ENCODE assay signal across 8 cellular contexts in the genomic region with DNA sequence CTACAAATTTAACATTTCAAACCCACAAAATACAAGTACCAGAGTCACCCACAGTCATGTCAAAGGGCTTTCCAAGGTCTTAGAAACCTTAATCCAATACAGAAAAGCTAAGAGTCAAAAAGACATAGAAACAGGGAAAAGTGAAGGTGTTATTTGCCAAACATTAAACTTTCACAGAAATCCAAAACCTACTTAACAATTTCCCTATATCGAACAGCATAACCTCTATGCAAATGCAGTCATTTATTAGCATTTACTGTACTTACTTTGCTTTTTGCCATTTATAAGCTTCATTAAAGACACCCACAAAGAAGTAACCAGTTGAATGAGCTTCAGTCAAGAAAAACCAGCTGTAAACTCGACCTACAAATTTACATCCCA. TPM values are rescaled to one million over a fixed set of nuclear protein-coding genes. Genes with fewer than 3 reads are reported as not detected.
DNase-seq lines count a peak whose midpoint lies in the region; ATAC-seq and TF ChIP-seq lines count a peak whose summit lies in the region.

No MANE protein-coding gene starts in this region.

- peak overlapping the region; percentile 36; the same call in 1 of the 2 replicates for H3K9ac ChIP-seq in SK-N-SH

- POLR2A ChIA-PET in SK-N-SH (lab: Yijun Ruan, JAX) = interaction anchor here (0.6 to 1.6 kb wide), 7 partner anchors 8 to 241 kb away, joined by 3 to 7 read pairs (median 4); partner anchors contain the start of gene KIF20B

- TF ChIP-seq CTCF in SK-N-SH (IDR thresholded peaks at IDR 0.05) = no peak
- TF ChIP-seq CTCF in brain microvascular endothelial cell (IDR thresholded peaks at IDR 0.05; ENCODE audit: low read depth, low read length, missing control alignments) = no peak
- TF ChIP-seq CTCF in lower lobe of right lung (IDR thresholded peaks at IDR 0.05) = no peak
- TF ChIP-seq CTCF in upper lobe of right lung (IDR thresholded peaks at IDR 0.05) = no peak

- peak overlapping the region; percentile 95 for H2AFZ ChIP-seq in SK-N-SH (ENCODE audit: low read depth)

- no peak for ATAC-seq in SK-N-SH treated with all-trans-retinoic acid at 6 μM for 48 hours
- no peak for ATAC-seq in lower lobe of right lung
- ATAC-seq in upper lobe of right lung = no peak
- ATAC-seq in GM21825 (IDR thresholded peaks at IDR 0.05; ENCODE audit: unreplicated experiment) = no peak
- ATAC-seq in HG02938 (IDR thresholded peaks at IDR 0.05; ENCODE audit: unreplicated experiment) = no peak

- peaks cover 5% of the 10 kb centered on the region for H3F3A ChIP-seq in SK-N-SH (replicated peaks; ENCODE audit: insufficient read depth)

- CTCF ChIA-PET in SK-N-SH (lab: Yijun Ruan, JAX) = interaction anchor here (1.2 to 1.8 kb wide), 3 partner anchors 48 to 79 kb away, joined by 3 to 5 read pairs (median 4); no protein-coding TSS in a partner anchor

- H3K4me3 ChIP-seq in SK-N-SH (ENCODE audit: low read depth in 2 of 2, low read length in 1 of 2) (peak overlapping the region; percentile 75 to 88), brain microvascular endothelial cell (ENCODE audit: low read depth, low read length) (peak overlapping the region; percentile 78), lower lobe of right lung (peak overlapping the region; percentile 86), upper lobe of right lung (peak overlapping the region; percentile 87)

- H3K36me3 ChIP-seq in SK-N-SH (replicated peaks in 1 of 2; ENCODE audit: control insufficient read depth in 1 of 2, insufficient read depth in 2 of 2, low read length in 1 of 2) (peaks cover 0 to 7% of the 10 kb centered on the region in 2 experiments), brain microvascular endothelial cell (replicated peaks) (no peaks in the 10 kb centered on the region), lower lobe of right lung (no peaks in the 10 kb centered on the region), upper lobe of right lung (no peaks in the 10 kb centered on the region)

- peak overlapping the region; percentile 36 to 53; a peak in 2 of 4 replicates for H3K27ac ChIP-seq in SK-N-SH (ENCODE audit: low read depth in 2 of 2, low read length in 1 of 2)
- H3K27ac ChIP-seq in brain microvascular endothelial cell = no peak overlapping the region
- H3K27ac ChIP-seq in lower lobe of right lung = no peak overlapping the region
- H3K27ac ChIP-seq in upper lobe of right lung = no peak overlapping the region

- H4K20me1 ChIP-seq in SK-N-SH (ENCODE audit: insufficient read depth) = 0 out of 2 replicates have a peak, but pooled peaks cover 5% of the 10 kb centered on the region

- DNase-seq in SK-N-SH (no peak), brain microvascular endothelial cell (no peak), lower lobe of right lung (no peak), upper lobe of right lung (no peak), cerebellar cortex (ENCODE audit: low spot score) (no peak)

- H3K27me3 ChIP-seq in SK-N-SH (ENCODE audit: insufficient read depth) = no peaks in the 10 kb centered on the region
- H3K27me3 ChIP-seq in brain microvascular endothelial cell (replicated peaks) = no peaks in the 10 kb centered on the region
- no peaks in the 10 kb centered on the region for H3K27me3 ChIP-seq in lower lobe of right lung (ENCODE audit: low read depth)
- H3K27me3 ChIP-seq in upper lobe of right lung = no peaks in the 10 kb centered on the region

- in situ Hi-C loops in brain microvascular endothelial cell (cut with HindIII; ENCODE audit: low pct_ligation_motif_present, low sequenced_read_pairs) = no loop called here

- intact Hi-C loops in lower lobe of right lung (cut with DNase I) = no loop called here
- intact Hi-C loops in upper lobe of right lung (cut with DNase I) = no loop called here

- peaks cover 45% of the 10 kb centered on the region for H3K79me2 ChIP-seq in SK-N-SH (ENCODE audit: insufficient read depth)

- no peaks in the 10 kb centered on the region for H3K9me2 ChIP-seq in SK-N-SH

- H3K4me2 ChIP-seq in SK-N-SH = peak overlapping the region; percentile 95

- peaks cover 16 to 24% of the 10 kb centered on the region in 2 experiments; a peak in 3 of 4 replicates for H3K4me1 ChIP-seq in SK-N-SH (ENCODE audit: control insufficient read depth in 1 of 2, insufficient read depth in 2 of 2, low read depth in 1 of 2, low read length in 1 of 2)
- peaks cover 24% of the 10 kb centered on the region for H3K4me1 ChIP-seq in lower lobe of right lung
- peaks cover 7% of the 10 kb centered on the region for H3K4me1 ChIP-seq in upper lobe of right lung

- no peak for TF ChIP-seq RAD21 in SK-N-SH (IDR thresholded peaks at IDR 0.05; ENCODE audit: low read length)

- WGBS in SK-N-SH (ENCODE audit: low lambda C conversion rate) = 0% methylated on average over 2 of the region's 2 CpGs

- TF ChIP-seq EP300 in SK-N-SH (IDR thresholded peaks at IDR 0.05; ENCODE audit: borderline replicate concordance in 1 of 2, low read depth in 1 of 2, low read length in 1 of 2) = no peak

- H3K9me3 ChIP-seq in SK-N-SH = no peaks in the 10 kb centered on the region
- no peaks in the 10 kb centered on the region for H3K9me3 ChIP-seq in lower lobe of right lung
- no peaks in the 10 kb centered on the region for H3K9me3 ChIP-seq in upper lobe of right lung

TF ChIP-seq in SK-N-SH, 30 proteins besides CTCF, POLR2A, EP300 and RAD21 (continues in another document):
- TF ChIP-seq RFX5 (IDR thresholded peaks at IDR 0.05; ENCODE audit: low read length) (no peak), ZBTB33 (IDR thresholded peaks at IDR 0.05; ENCODE audit: borderline replicate concordance, low read depth) (no peak)
- TF ChIP-seq, protein P1, sequence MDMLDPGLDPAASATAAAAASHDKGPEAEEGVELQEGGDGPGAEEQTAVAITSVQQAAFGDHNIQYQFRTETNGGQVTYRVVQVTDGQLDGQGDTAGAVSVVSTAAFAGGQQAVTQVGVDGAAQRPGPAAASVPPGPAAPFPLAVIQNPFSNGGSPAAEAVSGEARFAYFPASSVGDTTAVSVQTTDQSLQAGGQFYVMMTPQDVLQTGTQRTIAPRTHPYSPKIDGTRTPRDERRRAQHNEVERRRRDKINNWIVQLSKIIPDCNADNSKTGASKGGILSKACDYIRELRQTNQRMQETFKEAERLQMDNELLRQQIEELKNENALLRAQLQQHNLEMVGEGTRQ (IDR thresholded peaks at IDR 0.05; ENCODE audit: borderline replicate concordance, low read depth, low read length) = no peak

TF ChIP-seq in SK-N-SH treated with all-trans-retinoic acid at 6 μM for 48 hours, 23 proteins besides CTCF, POLR2A, EP300 and RAD21 (continues in another document):
- TF ChIP-seq TSHZ2 (CRISPR knock-in tag; IDR thresholded peaks at IDR 0.05) (no peak), ESRRG (CRISPR knock-in tag; IDR thresholded peaks at IDR 0.05) (no peak), TCF4 (CRISPR knock-in tag; IDR thresholded peaks at IDR 0.05; ENCODE audit: borderline replicate concordance) (no peak), ARNTL (CRISPR knock-in tag; IDR thresholded peaks at IDR 0.05; ENCODE audit: borderline replicate concordance, low read depth) (no peak), TOX (CRISPR knock-in tag; IDR thresholded peaks at IDR 0.05; ENCODE audit: borderline replicate concordance) (no peak), SNAI2 (CRISPR knock-in tag; IDR thresholded peaks at IDR 0.05) (no peak), CSRNP3 (CRISPR knock-in tag; IDR thresholded peaks at IDR 0.05) (no peak), ZFP3 (CRISPR knock-in tag; IDR thresholded peaks at IDR 0.05) (no peak)

RNA-seq across cellular contexts. Expression of gene PANK1, which starts 1.6 kb away (rescaled TPM):
- 4.2 and 4.9 TPM in 2 replicates for polyA plus RNA-seq in SK-N-SH (2012; rRNA removed)
- 3.9 and 4.6 TPM in 2 replicates for polyA plus RNA-seq in SK-N-SH (2012; cell fraction: cytosol; rRNA removed)
- polyA plus RNA-seq in SK-N-SH (2012; cell fraction: nucleus; rRNA removed) = 1.1 and 4.0 TPM in 2 replicates
- 8.2 TPM for total RNA-seq in lower lobe of right lung
- 8.0 TPM for total RNA-seq in upper lobe of right lung

RNA-seq across cellular contexts. Expression of gene KIF20B, which starts 58.0 kb away (rescaled TPM):
- 1.5 and 2.0 TPM in 2 replicates for polyA plus RNA-seq in SK-N-SH (2012; rRNA removed)
- 2.3 and 3.5 TPM in 2 replicates for polyA plus RNA-seq in SK-N-SH (2012; cell fraction: cytosol; rRNA removed)
- polyA plus RNA-seq in SK-N-SH (2012; cell fraction: nucleus; rRNA removed) = 0.52 and 2.1 TPM in 2 replicates
- total RNA-seq in lower lobe of right lung = 6.7 TPM
- total RNA-seq in upper lobe of right lung = 5.1 TPM

Comparison
In these comparisons a context has a peak if more than half of its experiments do, and no peak if none do; other contexts are left out.
1. H3K27ac ChIP-seq: peak in SK-N-SH (2 of 2); none in brain microvascular endothelial cell (single experiment), lower lobe of right lung (single experiment) and upper lobe of right lung (single experiment).
2. Peak in every context shown above with its lines, with median percentiles within 50 percentile points of each other: H3K4me3 ChIP-seq.